Comparison of ENCODE assay signal across 11 cellular contexts in the genomic region with DNA sequence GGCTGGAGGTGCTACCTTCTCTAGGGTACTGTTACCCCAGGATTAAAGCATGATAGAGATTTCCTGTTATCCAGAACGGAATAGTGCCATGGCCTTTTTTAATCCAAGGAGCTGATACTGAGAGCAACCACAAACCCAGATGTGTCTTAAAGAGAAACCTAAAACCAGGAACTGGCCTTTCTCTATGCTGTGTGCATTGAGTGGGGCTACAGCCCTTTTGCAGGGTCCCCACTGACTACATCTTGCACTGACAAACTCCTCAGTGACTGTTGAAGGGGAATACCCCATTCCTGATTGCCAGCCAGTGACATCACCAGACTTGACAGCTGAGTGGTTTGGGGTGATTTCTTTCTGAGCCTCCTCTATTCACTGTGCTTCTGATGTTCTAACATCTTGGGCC.
DNase-seq lines count a peak whose midpoint lies in the region; ATAC-seq, FAIRE-seq and TF ChIP-seq lines count a peak whose summit lies in the region.
"Had no signal": no experiment of that assay in that cellular context is flagged by ENCODE, and none has a peak within 500 bp of the region (broad histone marks: within the 10 kb centered on the region; RNA-seq: fewer than 3 reads in every experiment).

No MANE protein-coding gene starts in this region.

- peak; percentile 32 for DNase-seq in activated naive CD4-positive, alpha-beta T cell treated with anti-CD3 and anti-CD28 coated beads for 36 hours
- no peak for DNase-seq in activated naive CD4-positive, alpha-beta T cell treated with anti-CD3 and anti-CD28 coated beads, Interleukin-2, amount 50 U/mL, for 16 hours
- DNase-seq in PC-3 (no peak), kidney (no peak), activated gamma-delta T cell treated with Interleukin-2 at 50 U/mL for 16 hours (no peak), cerebellar cortex (ENCODE audit: low spot score) (no peak)
- DNase-seq in stimulated activated naive CD8-positive, alpha-beta T cell treated with anti-CD3 and anti-CD28 coated beads, Interleukin-15, amount 100 ng/mL, for 72 hours: no peak
- no peak for DNase-seq in activated CD4-positive, alpha-beta T cell treated with anti-CD3 and anti-CD28 coated beads, Interleukin-2, amount 10 ng/mL, durations not matched to agents 7 days and 5 days

- no peak overlapping the region for H3K27ac Mint-ChIP-seq in activated naive CD4-positive, alpha-beta T cell treated with anti-CD3 and anti-CD28 coated beads for 36 hours
- H3K27ac Mint-ChIP-seq in stimulated activated naive CD8-positive, alpha-beta T cell treated with anti-CD3 and anti-CD28 coated beads, Interleukin-15, amount 100 ng/mL, for 72 hours: no peak overlapping the region
- no peak overlapping the region for H3K27ac Mint-ChIP-seq in activated CD4-positive, alpha-beta T cell treated with anti-CD3 and anti-CD28 coated beads, Interleukin-2, amount 10 ng/mL, durations not matched to agents 7 days and 5 days
- H3K27ac Mint-ChIP-seq: activated naive CD4-positive, alpha-beta T cell treated with anti-CD3 and anti-CD28 coated beads, Interleukin-2, amount 50 U/mL, for 24 hours had no signal

- H3K36me3 Mint-ChIP-seq in activated naive CD4-positive, alpha-beta T cell treated with anti-CD3 and anti-CD28 coated beads for 36 hours (ENCODE audit: low read depth): no peaks in the 10 kb centered on the region
- no peaks in the 10 kb centered on the region for H3K36me3 Mint-ChIP-seq in activated CD4-positive, alpha-beta T cell treated with anti-CD3 and anti-CD28 coated beads, Interleukin-2, amount 10 ng/mL, durations not matched to agents 7 days and 5 days (ENCODE audit: low read depth)
- H3K36me3 Mint-ChIP-seq: activated naive CD4-positive, alpha-beta T cell treated with anti-CD3 and anti-CD28 coated beads, Interleukin-2, amount 50 U/mL, for 24 hours had no signal

- intact Hi-C loops in activated naive CD4-positive, alpha-beta T cell treated with anti-CD3 and anti-CD28 coated beads for 36 hours (cut with micrococcal nuclease): no loop called here
- intact Hi-C loops in PC-3 (cut with micrococcal nuclease): no loop called here
- intact Hi-C loops in kidney (cut with DNase I): no loop called here

- H3F3A ChIP-seq in PC-3 (ENCODE audit: low read length, unreplicated experiment): peaks cover 10% of the 10 kb centered on the region

- ATAC-seq in PC-3: no peak
- ATAC-seq in stimulated activated naive CD8-positive, alpha-beta T cell treated with anti-CD3 and anti-CD28 coated beads, Interleukin-15, amount 100 ng/mL, for 72 hours: peak; percentile 74

- H3K9me3 Mint-ChIP-seq in activated naive CD4-positive, alpha-beta T cell treated with anti-CD3 and anti-CD28 coated beads for 36 hours: no peaks in the 10 kb centered on the region
- H3K9me3 Mint-ChIP-seq in stimulated activated naive CD8-positive, alpha-beta T cell treated with anti-CD3 and anti-CD28 coated beads, Interleukin-15, amount 100 ng/mL, for 72 hours: no peaks in the 10 kb centered on the region
- no peaks in the 10 kb centered on the region for H3K9me3 Mint-ChIP-seq in activated CD4-positive, alpha-beta T cell treated with anti-CD3 and anti-CD28 coated beads, Interleukin-2, amount 10 ng/mL, durations not matched to agents 7 days and 5 days
- H3K9me3 Mint-ChIP-seq: activated naive CD4-positive, alpha-beta T cell treated with anti-CD3 and anti-CD28 coated beads, Interleukin-2, amount 50 U/mL, for 24 hours had no signal

- H2AFZ ChIP-seq in PC-3 (ENCODE audit: low read length): no peak overlapping the region

- no peak overlapping the region for H3K9ac ChIP-seq in PC-3 (ENCODE audit: low read length)
- H3K9ac ChIP-seq in kidney (ENCODE audit: low read length in 2 of 2): peak overlapping the region in 1 of 2 donors; percentile 20

- no peak overlapping the region for H3K4me3 Mint-ChIP-seq in activated naive CD4-positive, alpha-beta T cell treated with anti-CD3 and anti-CD28 coated beads for 36 hours
- H3K4me3 Mint-ChIP-seq in stimulated activated naive CD8-positive, alpha-beta T cell treated with anti-CD3 and anti-CD28 coated beads, Interleukin-15, amount 100 ng/mL, for 72 hours: no peak overlapping the region
- no peak overlapping the region for H3K4me3 Mint-ChIP-seq in activated CD4-positive, alpha-beta T cell treated with anti-CD3 and anti-CD28 coated beads, Interleukin-2, amount 10 ng/mL, durations not matched to agents 7 days and 5 days
- H3K4me3 Mint-ChIP-seq: activated naive CD4-positive, alpha-beta T cell treated with anti-CD3 and anti-CD28 coated beads, Interleukin-2, amount 50 U/mL, for 24 hours had no signal

- peaks cover 14% of the 10 kb centered on the region for H3K79me2 ChIP-seq in PC-3 (ENCODE audit: low read length)

- BruUV-seq in PC-3 (replicated peaks; lab: Mats Ljungman, UMichigan): no TSS peak

- H3K27me3 Mint-ChIP-seq in activated naive CD4-positive, alpha-beta T cell treated with anti-CD3 and anti-CD28 coated beads for 36 hours (ENCODE audit: low read depth): peaks cover 14% of the 10 kb centered on the region
- peaks cover 8% of the 10 kb centered on the region for H3K27me3 Mint-ChIP-seq in stimulated activated naive CD8-positive, alpha-beta T cell treated with anti-CD3 and anti-CD28 coated beads, Interleukin-15, amount 100 ng/mL, for 72 hours
- H3K27me3 Mint-ChIP-seq in activated CD4-positive, alpha-beta T cell treated with anti-CD3 and anti-CD28 coated beads, Interleukin-2, amount 10 ng/mL, durations not matched to agents 7 days and 5 days: no peaks in the 10 kb centered on the region
- H3K27me3 Mint-ChIP-seq: activated naive CD4-positive, alpha-beta T cell treated with anti-CD3 and anti-CD28 coated beads, Interleukin-2, amount 50 U/mL, for 24 hours had no signal

- FAIRE-seq in kidney (lab: Jason Lieb, UNC): no peak
- FAIRE-seq: islet of Langerhans, urothelium cell line had no signal

- peaks cover 73% of the 10 kb centered on the region for H3K4me1 ChIP-seq in PC-3 (ENCODE audit: insufficient read depth, low read length)
- peaks cover 5 to 18% of the 10 kb centered on the region in 2 donors for H3K4me1 ChIP-seq in kidney (ENCODE audit: control insufficient read depth in 1 of 2, insufficient read depth in 1 of 2, low read depth in 1 of 2, low read length in 2 of 2)

- no peaks in the 10 kb centered on the region for H3K27me3 ChIP-seq in PC-3 (ENCODE audit: low read length)

- H3K4me2 ChIP-seq in PC-3 (ENCODE audit: low read length): peak overlapping the region; percentile 39; the same call in 1 of the 2 replicates

- H3K4me3 ChIP-seq in PC-3 (ENCODE audit: low read length) (no peak overlapping the region), kidney (ENCODE audit: low read length in 2 of 2) (no peak overlapping the region)

- no peaks in the 10 kb centered on the region for H4K20me1 ChIP-seq in PC-3 (ENCODE audit: low read length)

- POLR2A ChIA-PET in PC-3 (lab: Charles Lee; ENCODE audit: unreplicated experiment): interaction anchor here (0.6 kb wide), 1 partner anchor 89 kb away, joined by 3 read pairs; no protein-coding TSS in a partner anchor
- POLR2A ChIA-PET in activated CD4-positive, alpha-beta T cell treated with anti-CD3 and anti-CD28 coated beads, Interleukin-2, amount 10 ng/mL, durations not matched to agents 7 days and 5 days (lab: Charles Lee): no interaction called here

- peaks cover 14% of the 10 kb centered on the region for H3K4me1 Mint-ChIP-seq in activated naive CD4-positive, alpha-beta T cell treated with anti-CD3 and anti-CD28 coated beads for 36 hours (ENCODE audit: low read depth)
- peaks cover 11% of the 10 kb centered on the region for H3K4me1 Mint-ChIP-seq in stimulated activated naive CD8-positive, alpha-beta T cell treated with anti-CD3 and anti-CD28 coated beads, Interleukin-15, amount 100 ng/mL, for 72 hours
- no peaks in the 10 kb centered on the region for H3K4me1 Mint-ChIP-seq in activated CD4-positive, alpha-beta T cell treated with anti-CD3 and anti-CD28 coated beads, Interleukin-2, amount 10 ng/mL, durations not matched to agents 7 days and 5 days
- H3K4me1 Mint-ChIP-seq: activated naive CD4-positive, alpha-beta T cell treated with anti-CD3 and anti-CD28 coated beads, Interleukin-2, amount 50 U/mL, for 24 hours had no signal

- H3K27ac ChIP-seq in PC-3 (ENCODE audit: low read length): peak overlapping the region; percentile 44
- H3K27ac ChIP-seq in kidney (ENCODE audit: low read depth in 2 of 2, low read length in 2 of 2): peak overlapping the region; percentile 53 to 67

- no peaks in the 10 kb centered on the region for H3K9me3 ChIP-seq in PC-3 (ENCODE audit: low read length)
- H3K9me3 ChIP-seq in kidney (ENCODE audit: control insufficient read depth in 1 of 2, low read length in 2 of 2): no peaks in the 10 kb centered on the region

- CTCF ChIA-PET in activated naive CD4-positive, alpha-beta T cell treated with anti-CD3 and anti-CD28 coated beads for 36 hours (lab: Charles Lee): interaction anchor here (1.6 kb wide), 1 partner anchor 17 kb away, joined by 5 read pairs; no protein-coding TSS in a partner anchor
- CTCF ChIA-PET in PC-3 (lab: Charles Lee): no interaction called here
- CTCF ChIA-PET in activated CD4-positive, alpha-beta T cell treated with anti-CD3 and anti-CD28 coated beads, Interleukin-2, amount 10 ng/mL, durations not matched to agents 7 days and 5 days (lab: Charles Lee): interaction anchor here (1.6 kb wide), 1 partner anchor 11 kb away, joined by 3 read pairs; no protein-coding TSS in a partner anchor

- H3K36me3 ChIP-seq in PC-3 (ENCODE audit: low read depth, low read length) (peaks cover 60% of the 10 kb centered on the region), kidney (ENCODE audit: control insufficient read depth in 1 of 2, insufficient read depth in 2 of 2, low read length in 2 of 2) (peaks cover 8 to 12% of the 10 kb centered on the region in 2 donors)

- H3K9me2 ChIP-seq in PC-3 (replicated peaks; ENCODE audit: low read length): no peaks in the 10 kb centered on the region

- no peak for TF ChIP-seq CTCF in PC-3 (conservative IDR thresholded peaks at IDR 0.05; ENCODE audit: low read depth, low read length)
- TF ChIP-seq CTCF in kidney (IDR thresholded peaks at IDR 0.05; ENCODE audit: borderline replicate concordance, extremely low read depth, insufficient read depth): no peak
